Comparison of ENCODE assay signal across 1 cellular context in the genomic region with DNA sequence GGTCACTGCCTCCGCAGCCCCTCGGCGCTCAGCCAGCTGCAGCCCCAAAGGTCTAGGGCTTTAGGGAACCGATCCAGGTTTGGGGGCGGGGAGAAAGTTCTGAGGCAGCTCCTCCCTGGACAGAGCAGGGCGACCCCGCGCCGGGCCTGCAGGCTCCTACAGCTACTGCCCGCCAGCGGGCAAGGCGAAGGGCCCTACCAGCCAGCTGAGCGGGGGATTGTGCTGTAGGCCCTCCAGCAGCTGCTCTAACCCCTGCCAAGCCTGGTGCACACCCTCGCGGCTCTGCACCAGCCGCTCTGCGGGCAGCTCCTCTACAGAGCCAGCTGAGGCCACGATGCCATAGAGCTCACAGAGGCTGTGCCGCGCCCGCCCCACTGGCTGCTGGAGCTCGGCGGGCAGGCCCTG.
TF ChIP-seq lines count a peak whose summit lies in the region.

No MANE protein-coding gene starts in this region.

TF ChIP-seq in K562, 482 proteins besides CTCF, POLR2A, EP300 and RAD21:
- TF ChIP-seq, protein P1, sequence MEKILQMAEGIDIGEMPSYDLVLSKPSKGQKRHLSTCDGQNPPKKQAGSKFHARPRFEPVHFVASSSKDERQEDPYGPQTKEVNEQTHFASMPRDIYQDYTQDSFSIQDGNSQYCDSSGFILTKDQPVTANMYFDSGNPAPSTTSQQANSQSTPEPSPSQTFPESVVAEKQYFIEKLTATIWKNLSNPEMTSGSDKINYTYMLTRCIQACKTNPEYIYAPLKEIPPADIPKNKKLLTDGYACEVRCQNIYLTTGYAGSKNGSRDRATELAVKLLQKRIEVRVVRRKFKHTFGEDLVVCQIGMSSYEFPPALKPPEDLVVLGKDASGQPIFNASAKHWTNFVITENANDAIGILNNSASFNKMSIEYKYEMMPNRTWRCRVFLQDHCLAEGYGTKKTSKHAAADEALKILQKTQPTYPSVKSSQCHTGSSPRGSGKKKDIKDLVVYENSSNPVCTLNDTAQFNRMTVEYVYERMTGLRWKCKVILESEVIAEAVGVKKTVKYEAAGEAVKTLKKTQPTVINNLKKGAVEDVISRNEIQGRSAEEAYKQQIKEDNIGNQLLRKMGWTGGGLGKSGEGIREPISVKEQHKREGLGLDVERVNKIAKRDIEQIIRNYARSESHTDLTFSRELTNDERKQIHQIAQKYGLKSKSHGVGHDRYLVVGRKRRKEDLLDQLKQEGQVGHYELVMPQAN (IDR thresholded peaks at IDR 0.05; ENCODE audit: borderline replicate concordance) = no peak
- TF ChIP-seq POLR2G (IDR thresholded peaks at IDR 0.05; ENCODE audit: low read depth, low read length) = peak; percentile 44; the same call in 1 of the 2 replicates
- TF ChIP-seq RBM22 (IDR thresholded peaks at IDR 0.05; ENCODE audit: low read depth, low read length, poor library complexity, severe bottlenecking) = peak; percentile 33
